In genomic region chr10:43233601-43234430, GRCh38 we compare ENCODE assay signal across 14 cellular contexts. TPM values are rescaled to one million over a fixed set of nuclear protein-coding genes. Genes with fewer than 3 reads are reported as not detected.
DNase-seq lines count a peak whose midpoint lies in the region; ATAC-seq and TF ChIP-seq lines count a peak whose summit lies in the region.
"Had no signal": no experiment of that assay in that cellular context is flagged by ENCODE, and none has a peak within 500 bp of the region (broad histone marks: within the 10 kb centered on the region; RNA-seq: fewer than 3 reads in every experiment).

No MANE protein-coding gene starts in this region.

- H3K27ac ChIP-seq in body of pancreas, result no peak overlapping the region

- ATAC-seq in body of pancreas (no peak), HG03442 (IDR thresholded peaks at IDR 0.05; ENCODE audit: unreplicated experiment) (no peak), GM18519 (IDR thresholded peaks at IDR 0.05; ENCODE audit: low FRiP score, unreplicated experiment) (no peak)
- ATAC-seq: naive thymus-derived CD4-positive, alpha-beta T cell; stimulated activated naive B cell treated with anti-CD40 and anti-IgM and Interleukin-4, amounts not matched to agents 10 μg/mL and 1 μg/mL and 100 μg/mL, for 72 hours had no signal

- H3K4me1 ChIP-seq in body of pancreas, result peaks cover 15% of the 10 kb centered on the region

- no peaks in the 10 kb centered on the region for H3K4me1 Mint-ChIP-seq in type B pancreatic cell (ENCODE audit: unreplicated experiment)

- H3K36me3 Mint-ChIP-seq in type B pancreatic cell, result no peaks in the 10 kb centered on the region
- H3K36me3 Mint-ChIP-seq: naive thymus-derived CD4-positive, alpha-beta T cell; stimulated activated naive B cell treated with anti-CD40 and anti-IgM and Interleukin-4, amounts not matched to agents 10 μg/mL and 1 μg/mL and 100 μg/mL, for 72 hours had no signal

- H3K27me3 ChIP-seq in body of pancreas, result peaks cover 0 to 7% of the 10 kb centered on the region in 2 donors

- no peaks in the 10 kb centered on the region for H3K9me3 ChIP-seq in body of pancreas

- TF ChIP-seq POLR2A in body of pancreas (IDR thresholded peaks at IDR 0.05), result no peak

- WGBS in body of pancreas, 2 donors, result 73 to 76% methylated on average over 16 to 19 of the region's 19 CpGs

- H3K27me3 Mint-ChIP-seq in type B pancreatic cell, result peaks cover 46% of the 10 kb centered on the region

- no peaks in the 10 kb centered on the region for H3K9me3 Mint-ChIP-seq in type B pancreatic cell
- H3K9me3 Mint-ChIP-seq: stimulated activated naive B cell treated with anti-CD40 and anti-IgM and Interleukin-4, amounts not matched to agents 10 μg/mL and 1 μg/mL and 100 μg/mL, for 72 hours had no signal

- intact Hi-C loops in body of pancreas (cut with DNase I), result no loop called here

- no peak for TF ChIP-seq CTCF in body of pancreas (IDR thresholded peaks at IDR 0.05)
- no peak for TF ChIP-seq CTCF in type B pancreatic cell (conservative IDR thresholded peaks at IDR 0.05)

- DNase-seq in activated gamma-delta T cell treated with Interleukin-2 at 50 U/mL for 16 hours (peak; percentile 2), activated gamma-delta T cell (lab: John Stamatoyannopoulos, UW) (no peak), body of pancreas (peak in 3 of 4 donors; percentile 2 to 6 (median 2)), mesenteric fat pad (ENCODE audit: low spot score) (peak; percentile 37), type B pancreatic cell (ENCODE audit: extremely low spot score, unreplicated experiment) (peak; percentile 55), NCI-H1048 (lab: John Stamatoyannopoulos, UW) (no peak)
- DNase-seq: erythroblast; MV-4-11; NK-92 treated with Interleukin-12 subunit alpha and Interleukin-12 subunit beta, amount 100 ng/mL, for 24 hours; SHP77; stimulated activated naive B cell treated with anti-CD40 and anti-IgM and Interleukin-4, amounts not matched to agents 10 μg/mL and 1 μg/mL and 100 μg/mL, for 72 hours had no signal

- no peak overlapping the region for H3K4me3 ChIP-seq in body of pancreas

- H3K27ac Mint-ChIP-seq in type B pancreatic cell, result no peak overlapping the region
- H3K27ac Mint-ChIP-seq: naive thymus-derived CD4-positive, alpha-beta T cell; stimulated activated naive B cell treated with anti-CD40 and anti-IgM and Interleukin-4, amounts not matched to agents 10 μg/mL and 1 μg/mL and 100 μg/mL, for 72 hours had no signal

- H3K36me3 ChIP-seq in body of pancreas (replicated peaks in 1 of 2; ENCODE audit: insufficient read depth in 1 of 2, low read depth in 2 of 2), result no peaks in the 10 kb centered on the region

- no peak overlapping the region for H3K4me3 Mint-ChIP-seq in type B pancreatic cell
- H3K4me3 Mint-ChIP-seq: naive thymus-derived CD4-positive, alpha-beta T cell; stimulated activated naive B cell treated with anti-CD40 and anti-IgM and Interleukin-4, amounts not matched to agents 10 μg/mL and 1 μg/mL and 100 μg/mL, for 72 hours had no signal

RNA-seq across cellular contexts. Expression of gene RASGEF1A, which starts 33.0 kb away (rescaled TPM):
- total RNA-seq in body of pancreas (1 to 10 TPM in 1 of 2 donors, under 1 TPM in 1; 0.66 to 2.6 TPM), mesenteric fat pad (1.8 TPM), type B pancreatic cell (ENCODE audit: low replicate concordance) (0.90 and 1.3 TPM in 2 replicates)

Comparison
In these comparisons a context has a peak if more than half of its experiments do, and no peak if none do; other contexts are left out.
1. DNase-seq: peak in activated gamma-delta T cell treated with Interleukin-2 at 50 U/mL for 16 hours (single experiment), body of pancreas (3 of 4), mesenteric fat pad (single experiment) and type B pancreatic cell (single experiment); none in activated gamma-delta T cell (single experiment) and NCI-H1048 (single experiment).